ENCODE assay signal across 8 cellular contexts in the genomic region with DNA sequence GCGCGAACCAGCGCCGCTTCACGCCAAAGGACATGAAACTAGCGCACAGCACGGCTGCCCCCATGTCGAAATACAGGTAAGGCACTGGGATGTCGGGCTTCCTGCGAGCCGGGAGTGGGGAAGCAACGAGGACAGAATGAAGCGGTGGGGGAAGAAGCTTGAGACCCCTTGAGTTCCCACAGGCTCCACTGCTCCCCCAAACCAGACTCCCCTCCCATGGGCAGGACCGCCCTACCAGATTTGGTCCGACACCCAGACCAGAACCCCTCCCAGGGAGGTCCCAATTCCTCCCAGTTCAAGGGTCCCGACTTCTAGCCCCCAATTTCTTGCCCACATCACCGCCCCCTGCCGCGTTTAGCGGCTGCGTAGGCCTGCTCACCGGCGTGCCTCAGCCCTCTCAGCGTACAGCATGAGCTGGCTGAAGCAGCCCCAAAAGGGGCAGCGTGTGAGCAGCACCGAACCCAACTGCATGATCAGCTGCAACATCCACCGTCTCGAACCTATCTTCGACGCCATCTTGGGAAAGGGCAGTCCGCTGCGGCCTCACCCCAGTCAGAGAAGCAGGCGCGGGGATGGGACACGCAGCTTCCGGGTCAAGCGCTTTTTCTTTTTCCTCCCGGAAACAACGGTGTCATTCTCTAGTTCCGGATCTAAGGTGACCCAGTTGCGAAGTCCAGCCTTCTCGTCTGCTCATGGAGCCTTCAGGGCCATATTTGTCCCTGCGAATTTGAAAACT. TPM values are rescaled to one million over a fixed set of nuclear protein-coding genes. Genes with fewer than 3 reads are reported as not detected.
DNase-seq lines count a peak whose midpoint lies in the region; ATAC-seq, FAIRE-seq and TF ChIP-seq lines count a peak whose summit lies in the region.

A gene (minus strand): TSS at position 527 of the 736 bp plus-strand sequence. CDS start 11 bp downstream, at position 516.

- no peak for FAIRE-seq in astrocyte (lab: Jason Lieb, UNC)

- TF ChIP-seq POLR2A in uterus (IDR thresholded peaks at IDR 0.05), result peak; percentile 29 to 38

- no peaks in the 10 kb centered on the region for H3K36me3 ChIP-seq in astrocyte (ENCODE audit: insufficient read depth, low read length)
- no peaks in the 10 kb centered on the region for H3K36me3 ChIP-seq in uterus

- intact Hi-C loops in uterus (cut with DNase I; ENCODE audit: low total_unique reads), result no loop called here

- peaks cover 13% of the 10 kb centered on the region for H3K36me3 Mint-ChIP-seq in astrocyte (ENCODE audit: low read depth, unreplicated experiment)

- H3K27ac Mint-ChIP-seq in astrocyte (ENCODE audit: unreplicated experiment), result peak within 1 kb of the TSS; percentile 96

- H4K20me1 ChIP-seq in astrocyte (ENCODE audit: insufficient read depth, low read length), result no peaks in the 10 kb centered on the region

- H3K4me3 Mint-ChIP-seq in astrocyte (ENCODE audit: unreplicated experiment), result peak within 1 kb of the TSS; percentile 98

- H3K9me3 ChIP-seq in astrocyte (ENCODE audit: insufficient read depth, low read depth, low read length), result no peaks in the 10 kb centered on the region
- no peaks in the 10 kb centered on the region for H3K9me3 ChIP-seq in uterus

- peak within 1 kb of the TSS; percentile 94 for H3K9ac ChIP-seq in astrocyte (ENCODE audit: low read length)

- H3K27ac ChIP-seq in astrocyte (ENCODE audit: low read depth, low read length) (peak within 1 kb of the TSS; percentile 63), uterus (peak within 1 kb of the TSS; percentile 64 to 74)

- no peaks in the 10 kb centered on the region for H3K27me3 Mint-ChIP-seq in astrocyte (ENCODE audit: low read depth, unreplicated experiment)

- TF ChIP-seq CTCF in GM12875 (IDR thresholded peaks at IDR 0.05; ENCODE audit: borderline replicate concordance, insufficient read depth, low read depth, low read length) (no peak), astrocyte (IDR thresholded peaks at IDR 0.05; ENCODE audit: insufficient read depth, low read depth, low read length) (no peak), uterus (IDR thresholded peaks at IDR 0.05) (peak in 1 of 4 experiments; percentile 37)

- no peaks in the 10 kb centered on the region for H3K27me3 ChIP-seq in astrocyte (ENCODE audit: insufficient read depth, low read length)
- no peaks in the 10 kb centered on the region for H3K27me3 ChIP-seq in uterus

- H3K79me2 ChIP-seq in astrocyte (ENCODE audit: insufficient read depth, low read length), result no peaks in the 10 kb centered on the region

- H3K4me1 ChIP-seq in astrocyte (ENCODE audit: insufficient read depth, low read length) (peaks cover 8% of the 10 kb centered on the region), uterus (peaks cover 0 to 7% of the 10 kb centered on the region in 2 donors)

- ATAC-seq in HG02852 (IDR thresholded peaks at IDR 0.05; ENCODE audit: unreplicated experiment), result peak; percentile 79

- peak within 1 kb of the TSS; percentile 65 for H3K4me3 ChIP-seq in GM12875 (ENCODE audit: low read depth, low read length)
- peak within 1 kb of the TSS; percentile 92 for H3K4me3 ChIP-seq in astrocyte (ENCODE audit: insufficient read depth, low read depth, low read length)
- H3K4me3 ChIP-seq in uterus, result peak within 1 kb of the TSS; percentile 63 to 84

- peaks cover 3% of the 10 kb centered on the region for H3K4me1 Mint-ChIP-seq in astrocyte (ENCODE audit: low read depth, unreplicated experiment)

- DNase-seq in NCI-H1930 (lab: John Stamatoyannopoulos, UW), result peak; percentile 80 to 88
- DNase-seq in T-helper 22 cell (ENCODE audit: low read depth), result peak; percentile 79
- peak; percentile 88 for DNase-seq in astrocyte (ENCODE audit: low read depth)
- peak; percentile 97 for DNase-seq in hepatic stellate cell (ENCODE audit: low spot score)
- DNase-seq in putamen (ENCODE audit: low spot score), result peak; percentile 91
- DNase-seq in uterus, result peak; percentile 89 to 90

- peak within 1 kb of the TSS; percentile 87 for H2AFZ ChIP-seq in astrocyte (ENCODE audit: low read depth, low read length)

- peak within 1 kb of the TSS; percentile 96 for H3K4me2 ChIP-seq in astrocyte (ENCODE audit: low read length)

- peaks cover 2% of the 10 kb centered on the region for H3K9me3 Mint-ChIP-seq in astrocyte (ENCODE audit: unreplicated experiment)

RNA-seq across cellular contexts. Expression of the gene that starts here (rescaled TPM):
- total RNA-seq in astrocyte (17.1 and 21.8 TPM in 2 replicates), uterus (10 to 100 TPM in 3 of 4 donors, 1 to 10 TPM in 1; 1.5 to 76.1 (median 49.8) TPM)

Comparison
In these comparisons a context has a peak if more than half of its experiments do, and no peak if none do; other contexts are left out.
1. Peak in every context shown above with its lines: DNase-seq, ATAC-seq, H3K4me3 ChIP-seq and H3K27ac ChIP-seq.